In the genomic region with DNA sequence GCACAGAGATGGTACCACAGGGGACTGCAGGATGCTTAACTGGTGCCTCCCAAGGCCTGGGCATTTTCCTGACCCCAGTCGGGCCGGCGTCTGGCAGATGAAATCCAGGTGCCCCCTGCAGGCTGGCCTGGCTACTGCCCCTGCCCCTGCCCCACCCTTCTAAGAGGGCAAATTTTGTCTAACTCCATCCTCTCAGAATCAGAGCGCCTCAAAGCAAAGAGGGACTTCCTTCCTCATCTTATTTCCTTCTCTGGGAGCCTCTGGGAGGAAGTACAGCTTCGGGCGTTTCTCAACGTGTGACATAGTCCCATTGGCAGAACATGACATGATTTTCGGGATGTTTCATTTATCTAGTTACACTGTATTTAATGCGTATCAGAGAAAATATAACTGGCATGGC, we compare ENCODE assay signal across 1 cellular context.
TF ChIP-seq lines count a peak whose summit lies in the region.

No MANE protein-coding gene starts in this region.

TF ChIP-seq in HEK293, 187 proteins besides CTCF, POLR2A, EP300 and RAD21 (continued from another document):
- TF ChIP-seq, protein P1, sequence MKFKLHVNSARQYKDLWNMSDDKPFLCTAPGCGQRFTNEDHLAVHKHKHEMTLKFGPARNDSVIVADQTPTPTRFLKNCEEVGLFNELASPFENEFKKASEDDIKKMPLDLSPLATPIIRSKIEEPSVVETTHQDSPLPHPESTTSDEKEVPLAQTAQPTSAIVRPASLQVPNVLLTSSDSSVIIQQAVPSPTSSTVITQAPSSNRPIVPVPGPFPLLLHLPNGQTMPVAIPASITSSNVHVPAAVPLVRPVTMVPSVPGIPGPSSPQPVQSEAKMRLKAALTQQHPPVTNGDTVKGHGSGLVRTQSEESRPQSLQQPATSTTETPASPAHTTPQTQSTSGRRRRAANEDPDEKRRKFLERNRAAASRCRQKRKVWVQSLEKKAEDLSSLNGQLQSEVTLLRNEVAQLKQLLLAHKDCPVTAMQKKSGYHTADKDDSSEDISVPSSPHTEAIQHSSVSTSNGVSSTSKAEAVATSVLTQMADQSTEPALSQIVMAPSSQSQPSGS (tag by site-specific recombination; IDR thresholded peaks at IDR 0.05; ENCODE audit: low read depth) = no peak
- TF ChIP-seq ZNF624 (tag by site-specific recombination; IDR thresholded peaks at IDR 0.05) (no peak), HOXA7 (CRISPR knock-in tag; IDR thresholded peaks at IDR 0.05; ENCODE audit: borderline replicate concordance) (no peak), ZBTB20 (tag by site-specific recombination; IDR thresholded peaks at IDR 0.05) (no peak), TRIM28 (IDR thresholded peaks at IDR 0.05; ENCODE audit: borderline replicate concordance, low read length) (no peak), ZBTB7A (tag by site-specific recombination; IDR thresholded peaks at IDR 0.05; ENCODE audit: low read depth) (no peak), GFI1B (tag by site-specific recombination; IDR thresholded peaks at IDR 0.05) (no peak), ZNF214 (tag by site-specific recombination; IDR thresholded peaks at IDR 0.05; ENCODE audit: borderline replicate concordance) (no peak)
- TF ChIP-seq, protein P2, sequence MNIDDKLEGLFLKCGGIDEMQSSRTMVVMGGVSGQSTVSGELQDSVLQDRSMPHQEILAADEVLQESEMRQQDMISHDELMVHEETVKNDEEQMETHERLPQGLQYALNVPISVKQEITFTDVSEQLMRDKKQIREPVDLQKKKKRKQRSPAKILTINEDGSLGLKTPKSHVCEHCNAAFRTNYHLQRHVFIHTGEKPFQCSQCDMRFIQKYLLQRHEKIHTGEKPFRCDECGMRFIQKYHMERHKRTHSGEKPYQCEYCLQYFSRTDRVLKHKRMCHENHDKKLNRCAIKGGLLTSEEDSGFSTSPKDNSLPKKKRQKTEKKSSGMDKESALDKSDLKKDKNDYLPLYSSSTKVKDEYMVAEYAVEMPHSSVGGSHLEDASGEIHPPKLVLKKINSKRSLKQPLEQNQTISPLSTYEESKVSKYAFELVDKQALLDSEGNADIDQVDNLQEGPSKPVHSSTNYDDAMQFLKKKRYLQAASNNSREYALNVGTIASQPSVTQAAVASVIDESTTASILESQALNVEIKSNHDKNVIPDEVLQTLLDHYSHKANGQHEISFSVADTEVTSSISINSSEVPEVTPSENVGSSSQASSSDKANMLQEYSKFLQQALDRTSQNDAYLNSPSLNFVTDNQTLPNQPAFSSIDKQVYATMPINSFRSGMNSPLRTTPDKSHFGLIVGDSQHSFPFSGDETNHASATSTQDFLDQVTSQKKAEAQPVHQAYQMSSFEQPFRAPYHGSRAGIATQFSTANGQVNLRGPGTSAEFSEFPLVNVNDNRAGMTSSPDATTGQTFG (tag by site-specific recombination; IDR thresholded peaks at IDR 0.05; ENCODE audit: borderline replicate concordance) = no peak
- TF ChIP-seq, protein P3, sequence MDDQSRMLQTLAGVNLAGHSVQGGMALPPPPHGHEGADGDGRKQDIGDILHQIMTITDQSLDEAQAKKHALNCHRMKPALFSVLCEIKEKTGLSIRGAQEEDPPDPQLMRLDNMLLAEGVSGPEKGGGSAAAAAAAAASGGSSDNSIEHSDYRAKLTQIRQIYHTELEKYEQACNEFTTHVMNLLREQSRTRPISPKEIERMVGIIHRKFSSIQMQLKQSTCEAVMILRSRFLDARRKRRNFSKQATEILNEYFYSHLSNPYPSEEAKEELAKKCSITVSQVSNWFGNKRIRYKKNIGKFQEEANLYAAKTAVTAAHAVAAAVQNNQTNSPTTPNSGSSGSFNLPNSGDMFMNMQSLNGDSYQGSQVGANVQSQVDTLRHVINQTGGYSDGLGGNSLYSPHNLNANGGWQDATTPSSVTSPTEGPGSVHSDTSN (CRISPR knock-in tag; IDR thresholded peaks at IDR 0.05) = no peak
- TF ChIP-seq, protein P4, sequence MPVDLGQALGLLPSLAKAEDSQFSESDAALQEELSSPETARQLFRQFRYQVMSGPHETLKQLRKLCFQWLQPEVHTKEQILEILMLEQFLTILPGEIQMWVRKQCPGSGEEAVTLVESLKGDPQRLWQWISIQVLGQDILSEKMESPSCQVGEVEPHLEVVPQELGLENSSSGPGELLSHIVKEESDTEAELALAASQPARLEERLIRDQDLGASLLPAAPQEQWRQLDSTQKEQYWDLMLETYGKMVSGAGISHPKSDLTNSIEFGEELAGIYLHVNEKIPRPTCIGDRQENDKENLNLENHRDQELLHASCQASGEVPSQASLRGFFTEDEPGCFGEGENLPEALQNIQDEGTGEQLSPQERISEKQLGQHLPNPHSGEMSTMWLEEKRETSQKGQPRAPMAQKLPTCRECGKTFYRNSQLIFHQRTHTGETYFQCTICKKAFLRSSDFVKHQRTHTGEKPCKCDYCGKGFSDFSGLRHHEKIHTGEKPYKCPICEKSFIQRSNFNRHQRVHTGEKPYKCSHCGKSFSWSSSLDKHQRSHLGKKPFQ (tag by site-specific recombination; IDR thresholded peaks at IDR 0.05) = no peak
